ENCODE assay signal across 2 cellular contexts in the genomic region with DNA sequence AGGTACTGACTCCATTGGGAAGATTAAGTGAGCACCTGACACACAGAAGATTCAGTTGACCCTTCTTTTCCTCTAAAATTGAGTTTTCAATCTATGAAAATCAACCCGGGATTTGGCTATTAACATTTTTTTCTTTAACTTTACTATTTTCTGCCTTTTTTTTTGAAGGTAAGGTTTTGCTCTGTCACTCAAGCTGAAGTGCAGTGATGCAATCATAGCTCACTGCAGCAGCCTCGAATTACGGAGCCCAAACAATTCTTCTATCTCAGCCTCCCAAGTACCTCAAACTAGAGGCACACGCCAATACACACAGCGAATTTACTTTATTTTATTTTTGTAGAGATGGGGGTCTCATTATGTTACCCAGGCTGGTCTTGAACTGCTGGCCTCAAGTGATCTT.
TF ChIP-seq lines count a peak whose summit lies in the region.

No MANE protein-coding gene starts in this region.

TF ChIP-seq in IMR-90, 13 proteins besides CTCF, POLR2A, EP300 and RAD21:
- TF ChIP-seq MAFK (IDR thresholded peaks at IDR 0.05; ENCODE audit: low read depth, low read length), result no peak
- peak; percentile 47; the same call in 1 of the 2 replicates for TF ChIP-seq CEBPB (IDR thresholded peaks at IDR 0.05; ENCODE audit: low read depth, low read length)

TF ChIP-seq in K562, 482 proteins besides CTCF, POLR2A, EP300 and RAD21:
- TF ChIP-seq ZNF324 (CRISPR knock-in tag; IDR thresholded peaks at IDR 0.05) (no peak), CEBPG (CRISPR knock-in tag; IDR thresholded peaks at IDR 0.05) (peak; percentile 51; the same call in 1 of the 2 replicates), CEBPG (tag; conservative IDR thresholded peaks at IDR 0.05 in 1 of 2, IDR thresholded peaks at IDR 0.05 in 1 of 2) (peak; percentile 59 to 61), NR4A1 (CRISPR knock-in tag; IDR thresholded peaks at IDR 0.05) (no peak), NR4A1 (tag; IDR thresholded peaks at IDR 0.05) (no peak), NELFE (IDR thresholded peaks at IDR 0.05; ENCODE audit: insufficient read depth, insufficient read length) (no peak), COPS2 (conservative IDR thresholded peaks at IDR 0.05) (no peak), SMARCA4 (IDR thresholded peaks at IDR 0.05) (no peak), CEBPB (tag; IDR thresholded peaks at IDR 0.05) (peak; percentile 68), HSF4 (CRISPR knock-in tag; IDR thresholded peaks at IDR 0.05; ENCODE audit: borderline replicate concordance) (no peak), MTA1 (IDR thresholded peaks at IDR 0.05; ENCODE audit: borderline replicate concordance) (no peak)
- TF ChIP-seq, protein P1, sequence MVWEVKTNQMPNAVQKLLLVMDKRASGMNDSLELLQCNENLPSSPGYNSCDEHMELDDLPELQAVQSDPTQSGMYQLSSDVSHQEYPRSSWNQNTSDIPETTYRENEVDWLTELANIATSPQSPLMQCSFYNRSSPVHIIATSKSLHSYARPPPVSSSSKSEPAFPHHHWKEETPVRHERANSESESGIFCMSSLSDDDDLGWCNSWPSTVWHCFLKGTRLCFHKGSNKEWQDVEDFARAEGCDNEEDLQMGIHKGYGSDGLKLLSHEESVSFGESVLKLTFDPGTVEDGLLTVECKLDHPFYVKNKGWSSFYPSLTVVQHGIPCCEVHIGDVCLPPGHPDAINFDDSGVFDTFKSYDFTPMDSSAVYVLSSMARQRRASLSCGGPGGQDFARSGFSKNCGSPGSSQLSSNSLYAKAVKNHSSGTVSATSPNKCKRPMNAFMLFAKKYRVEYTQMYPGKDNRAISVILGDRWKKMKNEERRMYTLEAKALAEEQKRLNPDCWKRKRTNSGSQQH (CRISPR knock-in tag; IDR thresholded peaks at IDR 0.05), result no peak
- TF ChIP-seq, protein P2, sequence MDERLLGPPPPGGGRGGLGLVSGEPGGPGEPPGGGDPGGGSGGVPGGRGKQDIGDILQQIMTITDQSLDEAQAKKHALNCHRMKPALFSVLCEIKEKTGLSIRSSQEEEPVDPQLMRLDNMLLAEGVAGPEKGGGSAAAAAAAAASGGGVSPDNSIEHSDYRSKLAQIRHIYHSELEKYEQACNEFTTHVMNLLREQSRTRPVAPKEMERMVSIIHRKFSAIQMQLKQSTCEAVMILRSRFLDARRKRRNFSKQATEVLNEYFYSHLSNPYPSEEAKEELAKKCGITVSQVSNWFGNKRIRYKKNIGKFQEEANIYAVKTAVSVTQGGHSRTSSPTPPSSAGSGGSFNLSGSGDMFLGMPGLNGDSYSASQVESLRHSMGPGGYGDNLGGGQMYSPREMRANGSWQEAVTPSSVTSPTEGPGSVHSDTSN (CRISPR knock-in tag; IDR thresholded peaks at IDR 0.05; ENCODE audit: low read depth), result no peak
- TF ChIP-seq, protein P2 (tag; conservative IDR thresholded peaks at IDR 0.05; ENCODE audit: low read depth), result 0 out of 2 replicates have a peak, but pooled peaks have one; percentile 9
- TF ChIP-seq, protein P3, sequence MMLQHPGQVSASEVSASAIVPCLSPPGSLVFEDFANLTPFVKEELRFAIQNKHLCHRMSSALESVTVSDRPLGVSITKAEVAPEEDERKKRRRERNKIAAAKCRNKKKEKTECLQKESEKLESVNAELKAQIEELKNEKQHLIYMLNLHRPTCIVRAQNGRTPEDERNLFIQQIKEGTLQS (IDR thresholded peaks at IDR 0.05), result peak; percentile 76
- TF ChIP-seq, protein P3 (CRISPR knock-in tag; conservative IDR thresholded peaks at IDR 0.05), result no peak
- TF ChIP-seq, protein P4, sequence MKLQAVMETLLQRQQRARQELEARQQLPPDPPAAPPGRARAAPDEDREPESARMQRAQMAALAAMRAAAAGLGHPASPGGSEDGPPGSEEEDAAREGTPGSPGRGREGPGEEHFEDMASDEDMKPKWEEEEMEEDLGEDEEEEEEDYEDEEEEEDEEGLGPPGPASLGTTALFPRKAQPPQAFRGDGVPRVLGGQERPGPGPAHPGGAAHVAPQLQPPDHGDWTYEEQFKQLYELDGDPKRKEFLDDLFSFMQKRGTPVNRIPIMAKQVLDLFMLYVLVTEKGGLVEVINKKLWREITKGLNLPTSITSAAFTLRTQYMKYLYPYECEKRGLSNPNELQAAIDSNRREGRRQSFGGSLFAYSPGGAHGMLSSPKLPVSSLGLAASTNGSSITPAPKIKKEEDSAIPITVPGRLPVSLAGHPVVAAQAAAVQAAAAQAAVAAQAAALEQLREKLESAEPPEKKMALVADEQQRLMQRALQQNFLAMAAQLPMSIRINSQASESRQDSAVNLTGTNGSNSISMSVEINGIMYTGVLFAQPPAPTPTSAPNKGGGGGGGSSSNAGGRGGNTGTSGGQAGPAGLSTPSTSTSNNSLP (IDR thresholded peaks at IDR 0.05; ENCODE audit: borderline replicate concordance, low read depth, low read length), result no peak
- TF ChIP-seq, protein P5, sequence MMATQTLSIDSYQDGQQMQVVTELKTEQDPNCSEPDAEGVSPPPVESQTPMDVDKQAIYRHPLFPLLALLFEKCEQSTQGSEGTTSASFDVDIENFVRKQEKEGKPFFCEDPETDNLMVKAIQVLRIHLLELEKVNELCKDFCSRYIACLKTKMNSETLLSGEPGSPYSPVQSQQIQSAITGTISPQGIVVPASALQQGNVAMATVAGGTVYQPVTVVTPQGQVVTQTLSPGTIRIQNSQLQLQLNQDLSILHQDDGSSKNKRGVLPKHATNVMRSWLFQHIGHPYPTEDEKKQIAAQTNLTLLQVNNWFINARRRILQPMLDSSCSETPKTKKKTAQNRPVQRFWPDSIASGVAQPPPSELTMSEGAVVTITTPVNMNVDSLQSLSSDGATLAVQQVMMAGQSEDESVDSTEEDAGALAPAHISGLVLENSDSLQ (IDR thresholded peaks at IDR 0.05), result peak; percentile 84
